In genomic region chr1:50605186-50605875, GRCh38 we compare ENCODE assay signal across 8 cellular contexts.
DNase-seq lines count a peak whose midpoint lies in the region; ATAC-seq, FAIRE-seq and TF ChIP-seq lines count a peak whose summit lies in the region.

No MANE protein-coding gene starts in this region.

- CTCF ChIA-PET in BJ (lab: Yijun Ruan, JAX) (interaction anchor here (0.6 to 4.1 kb wide), 9 partner anchors 8 to 1923 kb away, joined by 3 to 25 read pairs (median 3); no protein-coding TSS in a partner anchor), HepG2 (lab: Yijun Ruan, JAX; ENCODE audit: low intra/inter-chr PET ratio, low total read pairs) (interaction anchor here (4.8 kb wide), 1 partner anchor 237 kb away, joined by 48 read pairs; no protein-coding TSS in a partner anchor)

- FAIRE-seq in HepG2 (lab: Jason Lieb, UNC): peak; percentile 78

- TF ChIP-seq POLR2A in HepG2 (IDR thresholded peaks at IDR 0.05; ENCODE audit: insufficient read depth in 1 of 2, low read depth in 2 of 2, low read length in 2 of 2): no peak

- peak; percentile 58 for TF ChIP-seq CTCF in BJ (IDR thresholded peaks at IDR 0.05; ENCODE audit: insufficient read depth, low read depth, low read length)
- peak; percentile 73 for TF ChIP-seq CTCF in HepG2 (CRISPR knock-in tag; IDR thresholded peaks at IDR 0.05)

- TF ChIP-seq EP300 in HepG2 (IDR thresholded peaks at IDR 0.05; ENCODE audit: low read depth in 2 of 2, low read length in 2 of 2) (no peak), HepG2 (CRISPR knock-in tag; IDR thresholded peaks at IDR 0.05; ENCODE audit: borderline replicate concordance) (no peak)

- peaks cover 9% of the 10 kb centered on the region for H3K4me1 ChIP-seq in adipocyte (ENCODE audit: control insufficient read depth, insufficient read depth, low read length)
- no peaks in the 10 kb centered on the region for H3K4me1 ChIP-seq in HepG2 (ENCODE audit: insufficient read depth, low read length)

- H3K9me3 ChIP-seq in adipocyte (ENCODE audit: control insufficient read depth, low read length): no peaks in the 10 kb centered on the region
- H3K9me3 ChIP-seq in HepG2 (ENCODE audit: low read length): no peaks in the 10 kb centered on the region

- H4K20me1 ChIP-seq in HepG2 (ENCODE audit: insufficient read depth, low read length): no peaks in the 10 kb centered on the region

- no peak for TF ChIP-seq RAD21 in HepG2 (CRISPR knock-in tag; IDR thresholded peaks at IDR 0.05)

- no peaks in the 10 kb centered on the region for H3K27me3 ChIP-seq in BJ (ENCODE audit: control insufficient read depth, insufficient read depth, low read length)
- H3K27me3 ChIP-seq in adipocyte (replicated peaks; ENCODE audit: control insufficient read depth, insufficient read depth, low read length): no peaks in the 10 kb centered on the region
- no peaks in the 10 kb centered on the region for H3K27me3 ChIP-seq in HepG2 (ENCODE audit: control insufficient read depth in 1 of 2, insufficient read depth in 2 of 2, low read length in 2 of 2)

- DNase-seq in BJ (ENCODE audit: low read depth) (no peak), NCI-H2029 treated with DMSO at 0.1 percent for 48 hours (lab: John Stamatoyannopoulos, UW) (peak; percentile 70), adipocyte (ENCODE audit: low read depth) (peak; percentile 6), HepG2 (ENCODE audit: low spot score) (peak; percentile 56), activated gamma-delta T cell (lab: John Stamatoyannopoulos, UW) (no peak), activated T-cell treated with anti-CD3 and anti-CD28 coated beads for 4 hours (no peak)

- 94% methylated on average over 2 of the region's 2 CpGs for WGBS in HepG2 (ENCODE audit: low lambda C conversion rate)

- in situ Hi-C loops in HepG2 (cut with HindIII; ENCODE audit: extremely low pct_ligation_motif_present, low pct_unique_long_range_greater_than_20kb): loop anchor here (5.0 to 25.0 kb wide), 2 partner anchors 107 to 233 kb away; no protein-coding TSS in a partner anchor

- no peak overlapping the region for H3K4me3 ChIP-seq in BJ (ENCODE audit: low read depth, low read length)
- no peak overlapping the region for H3K4me3 ChIP-seq in adipocyte (ENCODE audit: low read length)
- no peak overlapping the region for H3K4me3 ChIP-seq in HepG2 (replicated peaks in 1 of 3; ENCODE audit: insufficient read depth in 1 of 3, low read depth in 2 of 3, low read length in 3 of 3)

- H3K4me2 ChIP-seq in HepG2 (ENCODE audit: low read depth, low read length): no peak overlapping the region

- H3K27ac ChIP-seq in HepG2 (ENCODE audit: extremely low read length, insufficient read depth, low read length): no peak overlapping the region

- BruUV-seq in HepG2 (replicated peaks; lab: Mats Ljungman, UMichigan): no TSS peak

- H3K36me3 ChIP-seq in BJ (ENCODE audit: control insufficient read depth, insufficient read depth, low read length) (no peaks in the 10 kb centered on the region), adipocyte (ENCODE audit: control insufficient read depth, insufficient read depth, low read length, severe bottlenecking) (no peaks in the 10 kb centered on the region), HepG2 (replicated peaks in 1 of 2; ENCODE audit: control insufficient read depth in 1 of 2, insufficient read depth in 2 of 2, low read length in 2 of 2) (no peaks in the 10 kb centered on the region)

- H3K9ac ChIP-seq in adipocyte (ENCODE audit: low read length) (no peak overlapping the region), HepG2 (ENCODE audit: insufficient read depth, low read depth, low read length) (no peak overlapping the region)

- POLR2A ChIA-PET in BJ (lab: Charles Lee): interaction anchor here (0.6 kb wide), 1 partner anchor 8 kb away, joined by 4 read pairs; no protein-coding TSS in a partner anchor
- POLR2A ChIA-PET in HepG2 (lab: Yijun Ruan, JAX): no interaction called here

- no peak overlapping the region for H2AFZ ChIP-seq in HepG2 (ENCODE audit: low read length)

- ATAC-seq in GM18520 (IDR thresholded peaks at IDR 0.05; ENCODE audit: unreplicated experiment) (peak; percentile 35), HepG2 (peak; percentile 72), GM21447 (IDR thresholded peaks at IDR 0.05; ENCODE audit: unreplicated experiment) (no peak)

- no peaks in the 10 kb centered on the region for H3K79me2 ChIP-seq in HepG2 (ENCODE audit: insufficient read depth, low read length)

- intact Hi-C loops in HepG2 (cut with micrococcal nuclease; ENCODE audit: unreplicated experiment): loop anchor here (1.0 to 10.0 kb wide), 2 partner anchors 121 to 237 kb away; no protein-coding TSS in a partner anchor

TF ChIP-seq in HepG2, 621 proteins besides CTCF, POLR2A, EP300 and RAD21:
- peak; percentile 78 for TF ChIP-seq STAG1 (CRISPR knock-in tag; IDR thresholded peaks at IDR 0.05)
- TF ChIP-seq GABPA (IDR thresholded peaks at IDR 0.05; ENCODE audit: low read depth, low read length): no peak
- TF ChIP-seq GABPA (CRISPR knock-in tag; IDR thresholded peaks at IDR 0.05; ENCODE audit: low read depth): no peak
- peak; percentile 72 for TF ChIP-seq SMC3 (IDR thresholded peaks at IDR 0.05; ENCODE audit: low read length)

Comparison
In these comparisons a context has a peak if more than half of its experiments do, and no peak if none do; other contexts are left out.
1. DNase-seq: peak in NCI-H2029 treated with DMSO at 0.1 percent for 48 hours (single experiment), adipocyte (single experiment) and HepG2 (single experiment); none in BJ (single experiment), activated gamma-delta T cell (single experiment) and activated T-cell treated with anti-CD3 and anti-CD28 coated beads for 4 hours (single experiment).